Comparison of ENCODE assay signal across 31 cellular contexts in the genomic region with DNA sequence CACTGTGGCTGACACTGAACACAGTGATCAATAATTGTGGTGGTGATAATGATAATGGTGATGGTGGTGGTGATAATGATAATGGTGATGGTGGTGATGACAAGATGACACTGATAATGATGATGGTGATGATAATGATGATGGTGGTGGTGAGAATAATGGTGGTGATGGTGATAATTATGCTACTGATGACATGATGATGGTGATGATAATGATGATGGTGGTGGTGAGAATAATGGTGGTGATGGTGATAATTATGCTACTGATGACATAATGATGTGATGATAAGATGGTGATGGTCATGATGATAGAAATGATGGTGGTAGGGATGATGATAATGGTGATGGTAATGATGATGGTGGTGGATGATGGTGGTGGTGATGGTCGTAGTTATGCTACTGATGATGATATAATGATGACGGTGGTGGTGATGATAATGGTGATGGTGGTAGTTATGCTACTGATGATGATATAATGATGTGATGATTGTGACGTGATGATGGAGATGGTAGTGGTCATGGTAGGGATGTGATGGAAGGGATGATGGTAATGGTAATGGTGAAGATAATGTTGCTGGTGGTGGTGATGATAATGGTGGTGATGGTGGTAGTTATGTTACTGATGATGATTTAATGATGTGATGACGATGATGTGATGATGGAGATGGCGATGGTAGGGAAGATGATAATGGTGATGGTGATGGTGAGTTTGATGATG.
"Had no signal": no experiment of that assay in that cellular context is flagged by ENCODE, and none has a peak within 500 bp of the region (broad histone marks: within the 10 kb centered on the region; RNA-seq: fewer than 3 reads in every experiment).

No MANE protein-coding gene starts in this region.

- H3K4me3 ChIP-seq: adrenal gland, breast epithelium, cardiac muscle cell, colonic mucosa had no signal

- H3K4me1 ChIP-seq: adrenal gland, breast epithelium, colonic mucosa had no signal

- H3K27me3 ChIP-seq: adrenal gland, breast epithelium, cardiac muscle cell, colonic mucosa had no signal

- H3K27ac ChIP-seq: adrenal gland, breast epithelium, cardiac muscle cell, colonic mucosa, epithelial cell of prostate, WERI-Rb-1 had no signal

- DNase-seq: activated B cell treated with CpG ODN at 0.5 μM for 24 hours; activated CD4-positive, alpha-beta memory T cell treated with anti-CD3 and anti-CD28 coated beads for 36 hours; activated CD4-positive, alpha-beta T cell treated with anti-CD3 and anti-CD28 coated beads, Interleukin-2, amount 10 ng/mL, durations not matched to agents 24 days and 14 days; activated CD8-positive, alpha-beta memory T cell treated with anti-CD3 and anti-CD28 coated beads, Interleukin-2, amount 10 ng/mL, durations not matched to agents 7 days and 5 days; activated CD8-positive, alpha-beta memory T cell treated with anti-CD3 and anti-CD28 coated beads, Interleukin-2, amount 50 U/mL, for 4 hours; activated CD8-positive, alpha-beta T cell treated with anti-CD3 and anti-CD28 coated beads, Interleukin-2, amount 10 ng/mL, durations not matched to agents 7 days and 5 days; activated effector memory CD4-positive, alpha-beta T cell treated with anti-CD3 and anti-CD28 coated beads, Interleukin-2, amount 50 U/mL, for 16 hours; activated naive CD4-positive, alpha-beta T cell treated with anti-CD3 and anti-CD28 coated beads for 36 hours; activated naive CD8-positive, alpha-beta T cell treated with anti-CD3 and anti-CD28 coated beads for 36 hours; activated naive CD8-positive, alpha-beta T cell treated with anti-CD3 and anti-CD28 coated beads, Interleukin-2, amount 50 U/mL, for 24 hours; activated T-cell treated with anti-CD3 and anti-CD28 coated beads, Interleukin-2, amount 50 U/mL, for 1 hour; activated T-cell treated with anti-CD3 and anti-CD28 coated beads, Interleukin-2, amount 50 U/mL, for 48 hours; adrenal gland; amygdala; aorta; central memory CD4-positive, alpha-beta T cell; cerebellar nuclear complex; colonic mucosa; effector CD8-positive, alpha-beta T cell; foreskin fibroblast; head of caudate nucleus; hypothalamus; T1000; WERI-Rb-1 had no signal

- H3K36me3 ChIP-seq: adrenal gland, breast epithelium, cardiac muscle cell, colonic mucosa, WERI-Rb-1 had no signal

- H3K9me3 ChIP-seq: adrenal gland, breast epithelium, colonic mucosa had no signal

- ATAC-seq: activated CD4-positive, CD25-positive, alpha-beta regulatory T cell treated with anti-CD3 and anti-CD28 coated beads, Interleukin-2, amount 50 U/mL, for 24 hours; activated CD8-positive, alpha-beta memory T cell treated with anti-CD3 and anti-CD28 coated beads, Interleukin-2, amount 10 ng/mL, durations not matched to agents 7 days and 5 days; activated CD8-positive, alpha-beta T cell treated with anti-CD3 and anti-CD28 coated beads, Interleukin-2, amount 10 ng/mL, durations not matched to agents 7 days and 5 days; activated naive CD8-positive, alpha-beta T cell treated with anti-CD3 and anti-CD28 coated beads, Interleukin-2, amount 50 U/mL, for 24 hours had no signal

- FAIRE-seq: endometrium, endothelial cell of umbilical vein, frontal cortex had no signal
